32 cellular contexts compared by ENCODE assay signal in genomic region chr10:52959810-52960209, GRCh38.
"Had no signal": no experiment of that assay in that cellular context is flagged by ENCODE, and none has a peak within 500 bp of the region (broad histone marks: within the 10 kb centered on the region; RNA-seq: fewer than 3 reads in every experiment).

No MANE protein-coding gene starts in this region.

- H3K36me3 ChIP-seq: adrenal gland, breast epithelium, WERI-Rb-1 had no signal

- H3K9me3 ChIP-seq: adrenal gland, body of pancreas, breast epithelium had no signal

- DNase-seq: activated CD4-positive, alpha-beta T cell treated with anti-CD3 and anti-CD28 coated beads, Interleukin-2, amount 10 ng/mL, durations not matched to agents 24 days and 14 days; activated CD4-positive, alpha-beta T cell treated with anti-CD3 and anti-CD28 coated beads, Interleukin-2, amount 50 U/mL, for 4 hours; activated CD8-positive, alpha-beta T cell treated with anti-CD3 and anti-CD28 coated beads for 36 hours; activated gamma-delta T cell treated with Interleukin-2 at 50 U/mL for 16 hours; activated naive CD4-positive, alpha-beta T cell treated with anti-CD3 and anti-CD28 coated beads for 36 hours; activated T-cell treated with anti-CD3 and anti-CD28 coated beads, Interleukin-2, amount 50 U/mL, for 4 hours; adrenal gland; body of pancreas; cerebellar nuclear complex; NCI-H1092 treated with DMSO at 0.1 percent for 48 hours; NCI-H1694; NCI-H1930; NCI-H2081 treated with DMSO at 0.1 percent for 48 hours; NCI-H2171 treated with DMSO at 0.1 percent for 48 hours; NCI-H2227 treated with DMSO at 0.1 percent for 48 hours; NCI-H446; NCI-H510A treated with DMSO at 0.1 percent for 48 hours; NCI-H526 treated with DMSO at 0.1 percent for 48 hours; NK-92 treated with Interleukin-12 subunit alpha and Interleukin-12 subunit beta, amount 100 ng/mL, for 24 hours; PC-9; SIG-M5; SW 1271; T-helper 1 cell; T-helper 2 cell; T-helper 9 cell; WERI-Rb-1 had no signal

- H3K4me1 Mint-ChIP-seq: activated CD4-positive, alpha-beta T cell treated with anti-CD3 and anti-CD28 coated beads, Interleukin-2, amount 10 ng/mL, durations not matched to agents 24 days and 14 days had no signal

- H3K27me3 ChIP-seq: adrenal gland, body of pancreas, breast epithelium had no signal

- H3K4me3 Mint-ChIP-seq: activated CD4-positive, alpha-beta T cell treated with anti-CD3 and anti-CD28 coated beads, Interleukin-2, amount 10 ng/mL, durations not matched to agents 24 days and 14 days; activated CD8-positive, alpha-beta T cell treated with anti-CD3 and anti-CD28 coated beads for 36 hours; activated naive CD4-positive, alpha-beta T cell treated with anti-CD3 and anti-CD28 coated beads for 36 hours; activated T-cell treated with anti-CD3 and anti-CD28 coated beads, Interleukin-2, amount 50 U/mL, for 4 hours; activated T-helper 1 cell treated with anti-CD3 and anti-CD28 coated beads, Interleukin-12 subunit alpha, Interleukin-12 subunit beta, Interleukin-2, Interleukin-4 antibody, amounts not matched to agents 30 ng/mL and 10 ng/mL and 1 ng/mL, durations not matched to agents 14 hours and 24 hours and 36 hours had no signal

- H3K9ac ChIP-seq: KMS-11 had no signal

- H3K36me3 Mint-ChIP-seq: activated naive CD4-positive, alpha-beta T cell treated with anti-CD3 and anti-CD28 coated beads, Interleukin-2, amount 50 U/mL, for 72 hours had no signal

- H3K9me3 Mint-ChIP-seq: activated CD4-positive, alpha-beta T cell treated with anti-CD3 and anti-CD28 coated beads, Interleukin-2, amount 10 ng/mL, durations not matched to agents 24 days and 14 days; activated T-helper 1 cell treated with anti-CD3 and anti-CD28 coated beads, Interleukin-12 subunit alpha, Interleukin-12 subunit beta, Interleukin-2, Interleukin-4 antibody, amounts not matched to agents 30 ng/mL and 10 ng/mL and 1 ng/mL, durations not matched to agents 14 hours and 24 hours and 36 hours had no signal

- ATAC-seq: activated CD8-positive, alpha-beta T cell treated with anti-CD3 and anti-CD28 coated beads for 36 hours; activated naive CD4-positive, alpha-beta T cell treated with anti-CD3 and anti-CD28 coated beads, Interleukin-2, amount 50 U/mL, for 72 hours; activated T-cell treated with anti-CD3 and anti-CD28 coated beads, Interleukin-2, amount 50 U/mL, for 4 hours; body of pancreas; Right ventricle myocardium inferior had no signal

- H3K27ac ChIP-seq: adrenal gland, body of pancreas, breast epithelium, KMS-11, PC-9, RWPE1, WERI-Rb-1 had no signal

- H3K27me3 Mint-ChIP-seq: activated CD4-positive, alpha-beta T cell treated with anti-CD3 and anti-CD28 coated beads, Interleukin-2, amount 10 ng/mL, durations not matched to agents 24 days and 14 days; activated CD8-positive, alpha-beta T cell treated with anti-CD3 and anti-CD28 coated beads for 36 hours had no signal

- H3K4me1 ChIP-seq: adrenal gland, body of pancreas, breast epithelium had no signal

- H3K4me3 ChIP-seq: adrenal gland, body of pancreas, breast epithelium, PC-9 had no signal

- H3K27ac Mint-ChIP-seq: activated CD4-positive, alpha-beta T cell treated with anti-CD3 and anti-CD28 coated beads, Interleukin-2, amount 10 ng/mL, durations not matched to agents 24 days and 14 days; activated CD8-positive, alpha-beta T cell treated with anti-CD3 and anti-CD28 coated beads for 36 hours; activated naive CD4-positive, alpha-beta T cell treated with anti-CD3 and anti-CD28 coated beads for 36 hours; activated naive CD4-positive, alpha-beta T cell treated with anti-CD3 and anti-CD28 coated beads, Interleukin-2, amount 50 U/mL, for 72 hours; activated T-helper 1 cell treated with anti-CD3 and anti-CD28 coated beads, Interleukin-12 subunit alpha, Interleukin-12 subunit beta, Interleukin-2, Interleukin-4 antibody, amounts not matched to agents 30 ng/mL and 10 ng/mL and 1 ng/mL, durations not matched to agents 14 hours and 24 hours and 36 hours had no signal
